8 cellular contexts compared by ENCODE assay signal in genomic region chr5:81971086-81971693, GRCh38. TPM values are rescaled to one million over a fixed set of nuclear protein-coding genes. Genes with fewer than 3 reads are reported as not detected.
DNase-seq lines count a peak whose midpoint lies in the region; ATAC-seq and TF ChIP-seq lines count a peak whose summit lies in the region.

No MANE protein-coding gene starts in this region.

- H3K4ac ChIP-seq in mesendoderm (ENCODE audit: low read depth, low read length): peak overlapping the region; percentile 46

- no peaks in the 10 kb centered on the region for H3K9me3 Mint-ChIP-seq in type B pancreatic cell

- H3K36me3 Mint-ChIP-seq in type B pancreatic cell: no peaks in the 10 kb centered on the region

- H3K4me3 ChIP-seq in HEK293 (ENCODE audit: low read depth, low read length) (peak overlapping the region; percentile 84), coronary artery (peak overlapping the region; percentile 94), mesendoderm (ENCODE audit: low read length) (peak overlapping the region; percentile 3)

- no peaks in the 10 kb centered on the region for H3K4me1 ChIP-seq in HEK293 (ENCODE audit: control insufficient read depth, insufficient read depth, low read length)
- H3K4me1 ChIP-seq in mesendoderm (ENCODE audit: control insufficient read depth, low read depth, low read length): no peaks in the 10 kb centered on the region

- peak overlapping the region; percentile 67 for H3K9ac ChIP-seq in mesendoderm (ENCODE audit: low read length)

- H3K27me3 Mint-ChIP-seq in type B pancreatic cell: no peaks in the 10 kb centered on the region

- H3K36me3 ChIP-seq in HEK293 (ENCODE audit: control insufficient read depth in 2 of 2, insufficient read depth in 1 of 2, low read length in 2 of 2) (no peaks in the 10 kb centered on the region; a peak in 1 of 3 replicates), mesendoderm (ENCODE audit: control insufficient read depth, insufficient read depth, low read length) (no peaks in the 10 kb centered on the region)

- H3K79me2 ChIP-seq in mesendoderm (ENCODE audit: control insufficient read depth, insufficient read depth, low read length): no peaks in the 10 kb centered on the region

- H3K79me1 ChIP-seq in mesendoderm (ENCODE audit: low read length): no peaks in the 10 kb centered on the region

- H4K5ac ChIP-seq in mesendoderm (ENCODE audit: low read length): peak overlapping the region; percentile 92

- H3K27ac ChIP-seq in HEK293 (ENCODE audit: extremely low read depth, low read depth, low read length) (peak overlapping the region; percentile 28; the same call in 1 of the 2 replicates), coronary artery (peak overlapping the region; percentile 94 to 99), mesendoderm (ENCODE audit: low read depth, low read length) (peak overlapping the region; percentile 54)

- POLR2A ChIA-PET in HEK293 (lab: Yijun Ruan, JAX): interaction anchor here (0.7 to 1.4 kb wide), 7 partner anchors 9 to 307 kb away, joined by 3 to 4 read pairs (median 3); partner anchors contain the start of genes RPS23 and SSBP2

- CTCF ChIA-PET in HEK293 (lab: Yijun Ruan, JAX): interaction anchor here (0.6 kb wide), 1 partner anchor 420 kb away, joined by 3 read pairs; no protein-coding TSS in a partner anchor

- H4K8ac ChIP-seq in mesendoderm (ENCODE audit: low read depth, low read length): peak overlapping the region; percentile 88

- H3K4me3 Mint-ChIP-seq in type B pancreatic cell: peak overlapping the region; percentile 91

- WGBS in mesendoderm (ENCODE audit: extremely low coverage, insufficient coverage, low lambda C conversion rate): no CpG with 5 or more reads among the region's 10 CpGs

- no peak for ATAC-seq in HG02588 (IDR thresholded peaks at IDR 0.05; ENCODE audit: unreplicated experiment)

- DNase-seq in DMS79 treated with DMSO at 0.1 percent for 48 hours (lab: John Stamatoyannopoulos, UW) (peak; percentile 76), DMS79 (lab: John Stamatoyannopoulos, UW) (no peak), SHP77 (lab: John Stamatoyannopoulos, UW) (peak; percentile 10 to 23), coronary artery (ENCODE audit: low spot score) (no peak), mesendoderm (no peak), type B pancreatic cell (ENCODE audit: extremely low spot score, unreplicated experiment) (no peak)

- H3K4me1 Mint-ChIP-seq in type B pancreatic cell (ENCODE audit: unreplicated experiment): peaks cover 28% of the 10 kb centered on the region

- peak overlapping the region; percentile 90 for H3K56ac ChIP-seq in mesendoderm (ENCODE audit: low read length)

- peak overlapping the region; percentile 64 for H3K18ac ChIP-seq in mesendoderm (ENCODE audit: low read length)

- peak overlapping the region; percentile 98 for H3K27ac Mint-ChIP-seq in type B pancreatic cell

- no peak overlapping the region for H2BK120ac ChIP-seq in mesendoderm (ENCODE audit: low read depth, low read length)

- peak overlapping the region; percentile 12 for H2BK5ac ChIP-seq in mesendoderm (ENCODE audit: low read length)

- TF ChIP-seq CTCF in HEK293 (tag by site-specific recombination; IDR thresholded peaks at IDR 0.05): no peak
- TF ChIP-seq CTCF in coronary artery (IDR thresholded peaks at IDR 0.05): no peak
- no peak for TF ChIP-seq CTCF in type B pancreatic cell (conservative IDR thresholded peaks at IDR 0.05)

- H2AK5ac ChIP-seq in mesendoderm (ENCODE audit: low read length): no peak overlapping the region

- peak overlapping the region; percentile 87 for H2BK15ac ChIP-seq in mesendoderm (replicated peaks; ENCODE audit: low read depth)

- peak overlapping the region; percentile 51 for H3K4me2 ChIP-seq in mesendoderm (ENCODE audit: low read length)

- no peak overlapping the region for H3K23ac ChIP-seq in mesendoderm (ENCODE audit: low read length)

- H3K27me3 ChIP-seq in mesendoderm (ENCODE audit: insufficient read depth, low read length, poor library complexity): no peaks in the 10 kb centered on the region

- no peaks in the 10 kb centered on the region for H3K9me3 ChIP-seq in HEK293 (ENCODE audit: control insufficient read depth, insufficient read depth, low read depth, low read length)

TF ChIP-seq in HEK293, 187 proteins besides CTCF, POLR2A, EP300 and RAD21 (continues in another document):
- no peak for TF ChIP-seq ZNF223 (tag by site-specific recombination; IDR thresholded peaks at IDR 0.05)
- TF ChIP-seq ZNF792 (tag by site-specific recombination; IDR thresholded peaks at IDR 0.05): no peak
- TF ChIP-seq ZNF701 (tag by site-specific recombination; IDR thresholded peaks at IDR 0.05): no peak
- no peak for TF ChIP-seq PRDM2 (tag by site-specific recombination; IDR thresholded peaks at IDR 0.05; ENCODE audit: borderline replicate concordance)
- TF ChIP-seq HOXD13 (CRISPR knock-in tag; IDR thresholded peaks at IDR 0.05; ENCODE audit: borderline replicate concordance): no peak
- TF ChIP-seq ZNF16 (tag by site-specific recombination; IDR thresholded peaks at IDR 0.05; ENCODE audit: low read depth): no peak
- no peak for TF ChIP-seq ZNF747 (tag by site-specific recombination; IDR thresholded peaks at IDR 0.05)
- no peak for TF ChIP-seq ZNF645 (tag by site-specific recombination; IDR thresholded peaks at IDR 0.05)
- no peak for TF ChIP-seq FEZF1 (tag by site-specific recombination; IDR thresholded peaks at IDR 0.05)
- 0 out of 2 replicates have a peak, but pooled peaks have one; percentile 8 for TF ChIP-seq ZFP69B (tag by site-specific recombination; IDR thresholded peaks at IDR 0.05)
- TF ChIP-seq ZNF426 (tag by site-specific recombination; IDR thresholded peaks at IDR 0.05): no peak
- TF ChIP-seq ZNF501 (tag by site-specific recombination; IDR thresholded peaks at IDR 0.05): no peak
- TF ChIP-seq ATF2 (tag by site-specific recombination; IDR thresholded peaks at IDR 0.05; ENCODE audit: low read depth): no peak
- no peak for TF ChIP-seq ZNF266 (tag by site-specific recombination; IDR thresholded peaks at IDR 0.05; ENCODE audit: low read depth)
- TF ChIP-seq ZNF548 (tag by site-specific recombination; IDR thresholded peaks at IDR 0.05): no peak

RNA-seq across cellular contexts. Expression of gene ATG10, which starts 0.6 kb away (rescaled TPM):
- 7.5 TPM for polyA plus RNA-seq in mesendoderm (2013, experiment 1 of 2)
- polyA plus RNA-seq in mesendoderm (2013, experiment 2 of 2): 6.5 TPM
- total RNA-seq in type B pancreatic cell (ENCODE audit: low replicate concordance): 7.9 and 8.7 TPM in 2 replicates

Comparison
In these comparisons a context has a peak if more than half of its experiments do, and no peak if none do; other contexts are left out.
1. DNase-seq: peak in DMS79 treated with DMSO at 0.1 percent for 48 hours (single experiment) and SHP77 (2 of 2); none in DMS79 (single experiment), coronary artery (single experiment), mesendoderm (single experiment) and type B pancreatic cell (single experiment).
2. H3K27ac ChIP-seq: peak in every context shown above with its lines; median percentile 96 in coronary artery; 54 in mesendoderm; 28 in HEK293.
3. H3K4me3 ChIP-seq: peak in every context shown above with its lines; median percentile 94 in coronary artery; 84 in HEK293; 3 in mesendoderm.